In genomic region chr9:99828054-99828416, GRCh38 we compare ENCODE assay signal across 22 cellular contexts. TPM values are rescaled to one million over a fixed set of nuclear protein-coding genes. Genes with fewer than 3 reads are reported as not detected.
DNase-seq lines count a peak whose midpoint lies in the region; ATAC-seq and TF ChIP-seq lines count a peak whose summit lies in the region.
"Had no signal": no experiment of that assay in that cellular context is flagged by ENCODE, and none has a peak within 500 bp of the region (broad histone marks: within the 10 kb centered on the region; RNA-seq: fewer than 3 reads in every experiment).

No MANE protein-coding gene starts in this region.

- H3K9ac ChIP-seq in iPS-20b (ENCODE audit: low read depth, low read length) = no peak overlapping the region

- no peak for DNase-seq in stimulated activated naive CD8-positive, alpha-beta T cell treated with anti-CD3 and anti-CD28 coated beads, Interleukin-15, Interleukin-2, amounts not matched to agents 100 U/mL and 50 U/mL, for 24 hours
- DNase-seq in chondrocyte (ENCODE audit: low spot score) (no peak), cerebellar cortex (ENCODE audit: low spot score) (no peak), ureter (ENCODE audit: low spot score) (no peak)
- no peak for DNase-seq in activated CD4-positive, alpha-beta memory T cell treated with anti-CD3 and anti-CD28 coated beads for 36 hours
- DNase-seq: Caco-2, foreskin melanocyte, GOT3, kidney glomerular epithelial cell, NCI-H1105 treated with DMSO at 0.1 percent for 48 hours, NCI-H2081 treated with DMSO at 0.1 percent for 48 hours, NCI-H446, OCI-M1, Right ventricle myocardium superior, T1000 had no signal

- CTCF ChIA-PET in activated CD4-positive, alpha-beta memory T cell treated with anti-CD3 and anti-CD28 coated beads for 36 hours (lab: Charles Lee) = no interaction called here

- peak overlapping the region; percentile 16; the same call in 1 of the 2 replicates for H3K4me3 ChIP-seq in iPS-20b (ENCODE audit: low read length)
- H3K4me3 ChIP-seq: ovary had no signal

- peaks cover 17% of the 10 kb centered on the region; the same call in 1 of the 2 replicates for H3K4me1 ChIP-seq in iPS-20b (ENCODE audit: insufficient read depth, low read length)
- H3K4me1 ChIP-seq: Caco-2 had no signal

- H3K27ac Mint-ChIP-seq in stimulated activated naive CD8-positive, alpha-beta T cell treated with anti-CD3 and anti-CD28 coated beads, Interleukin-15, Interleukin-2, amounts not matched to agents 100 ng/mL and 50 ng/mL, for 24 hours = peak overlapping the region; percentile 99
- H3K27ac Mint-ChIP-seq in chondrocyte (ENCODE audit: unreplicated experiment) = no peak overlapping the region
- H3K27ac Mint-ChIP-seq in activated CD4-positive, alpha-beta memory T cell treated with anti-CD3 and anti-CD28 coated beads for 36 hours = no peak overlapping the region

- no peak for TF ChIP-seq CTCF in chondrocyte (IDR thresholded peaks at IDR 0.05)

- peaks cover 66% of the 10 kb centered on the region for H3K4me1 Mint-ChIP-seq in stimulated activated naive CD8-positive, alpha-beta T cell treated with anti-CD3 and anti-CD28 coated beads, Interleukin-15, Interleukin-2, amounts not matched to agents 100 ng/mL and 50 ng/mL, for 24 hours (ENCODE audit: low read depth)
- H3K4me1 Mint-ChIP-seq in chondrocyte (ENCODE audit: low read depth) = peaks cover 26% of the 10 kb centered on the region
- peaks cover 50% of the 10 kb centered on the region for H3K4me1 Mint-ChIP-seq in activated CD4-positive, alpha-beta memory T cell treated with anti-CD3 and anti-CD28 coated beads for 36 hours (ENCODE audit: low read depth)

- no peak for ATAC-seq in stimulated activated naive CD8-positive, alpha-beta T cell treated with anti-CD3 and anti-CD28 coated beads, Interleukin-15, Interleukin-2, amounts not matched to agents 100 U/mL and 50 U/mL, for 24 hours
- ATAC-seq in esophagus mucosa = no peak
- ATAC-seq: activated CD4-positive, CD25-positive, alpha-beta regulatory T cell treated with anti-CD3 and anti-CD28 coated beads, Interleukin-2, amount 50 U/mL, for 24 hours had no signal

- H3K27ac ChIP-seq in iPS-20b (ENCODE audit: low read length) = no peak overlapping the region
- H3K27ac ChIP-seq: ovary had no signal

- POLR2A ChIA-PET in activated CD4-positive, alpha-beta memory T cell treated with anti-CD3 and anti-CD28 coated beads for 36 hours (lab: Charles Lee) = no interaction called here

- peaks cover 96% of the 10 kb centered on the region for H3K27me3 ChIP-seq in iPS-20b (ENCODE audit: insufficient read depth, low read length)
- H3K27me3 ChIP-seq: ovary had no signal

- H3K27me3 Mint-ChIP-seq in stimulated activated naive CD8-positive, alpha-beta T cell treated with anti-CD3 and anti-CD28 coated beads, Interleukin-15, Interleukin-2, amounts not matched to agents 100 ng/mL and 50 ng/mL, for 24 hours = peaks cover 19% of the 10 kb centered on the region
- peaks cover 44% of the 10 kb centered on the region for H3K27me3 Mint-ChIP-seq in chondrocyte (ENCODE audit: low read depth)
- peaks cover 31% of the 10 kb centered on the region for H3K27me3 Mint-ChIP-seq in activated CD4-positive, alpha-beta memory T cell treated with anti-CD3 and anti-CD28 coated beads for 36 hours

- H3K9me3 Mint-ChIP-seq in stimulated activated naive CD8-positive, alpha-beta T cell treated with anti-CD3 and anti-CD28 coated beads, Interleukin-15, Interleukin-2, amounts not matched to agents 100 ng/mL and 50 ng/mL, for 24 hours = no peaks in the 10 kb centered on the region
- no peaks in the 10 kb centered on the region for H3K9me3 Mint-ChIP-seq in chondrocyte (ENCODE audit: low read depth)
- no peaks in the 10 kb centered on the region for H3K9me3 Mint-ChIP-seq in activated CD4-positive, alpha-beta memory T cell treated with anti-CD3 and anti-CD28 coated beads for 36 hours
- H3K9me3 Mint-ChIP-seq: IgD-negative memory B cell had no signal

- intact Hi-C loops in activated CD4-positive, alpha-beta memory T cell treated with anti-CD3 and anti-CD28 coated beads for 36 hours (cut with micrococcal nuclease) = loop anchor here (10.0 kb wide), 3 partner anchors 497 to 767 kb away; partner anchors contain the start of gene MSANTD3

- H3K36me3 ChIP-seq in iPS-20b (ENCODE audit: insufficient read depth, low read depth, low read length) = no peaks in the 10 kb centered on the region
- H3K36me3 ChIP-seq: ovary had no signal

- peaks cover 88% of the 10 kb centered on the region for H3K36me3 Mint-ChIP-seq in stimulated activated naive CD8-positive, alpha-beta T cell treated with anti-CD3 and anti-CD28 coated beads, Interleukin-15, Interleukin-2, amounts not matched to agents 100 ng/mL and 50 ng/mL, for 24 hours (ENCODE audit: low read depth)
- peaks cover 5% of the 10 kb centered on the region for H3K36me3 Mint-ChIP-seq in chondrocyte (ENCODE audit: low read depth)
- peaks cover 44% of the 10 kb centered on the region for H3K36me3 Mint-ChIP-seq in activated CD4-positive, alpha-beta memory T cell treated with anti-CD3 and anti-CD28 coated beads for 36 hours
- H3K36me3 Mint-ChIP-seq: IgD-negative memory B cell had no signal

- peak overlapping the region; percentile 100 for H3K4me3 Mint-ChIP-seq in stimulated activated naive CD8-positive, alpha-beta T cell treated with anti-CD3 and anti-CD28 coated beads, Interleukin-15, Interleukin-2, amounts not matched to agents 100 ng/mL and 50 ng/mL, for 24 hours
- peak overlapping the region; percentile 49 for H3K4me3 Mint-ChIP-seq in chondrocyte (ENCODE audit: unreplicated experiment)
- no peak overlapping the region for H3K4me3 Mint-ChIP-seq in activated CD4-positive, alpha-beta memory T cell treated with anti-CD3 and anti-CD28 coated beads for 36 hours
- H3K4me3 Mint-ChIP-seq: IgD-negative memory B cell had no signal

- no peaks in the 10 kb centered on the region; the same call in 1 of the 2 replicates for H3K9me3 ChIP-seq in iPS-20b (ENCODE audit: insufficient read depth, low read depth, low read length)
- H3K9me3 ChIP-seq: Caco-2, ovary had no signal

RNA-seq across cellular contexts. Expression of gene NR4A3, which starts 6.3 kb away (rescaled TPM):
- total RNA-seq in chondrocyte (0.34 to 1.3 TPM (median 1.2 TPM) in 3 replicates), esophagus mucosa (0.24 TPM), ureter (26.2 TPM)
- total RNA-seq in activated CD4-positive, alpha-beta memory T cell treated with anti-CD3 and anti-CD28 coated beads for 36 hours = 10 to 100 TPM; 10.5 to 11.9 TPM
- total RNA-seq: bronchial epithelial cell had no signal
